Comparison of ENCODE assay signal across 28 cellular contexts in the genomic region with DNA sequence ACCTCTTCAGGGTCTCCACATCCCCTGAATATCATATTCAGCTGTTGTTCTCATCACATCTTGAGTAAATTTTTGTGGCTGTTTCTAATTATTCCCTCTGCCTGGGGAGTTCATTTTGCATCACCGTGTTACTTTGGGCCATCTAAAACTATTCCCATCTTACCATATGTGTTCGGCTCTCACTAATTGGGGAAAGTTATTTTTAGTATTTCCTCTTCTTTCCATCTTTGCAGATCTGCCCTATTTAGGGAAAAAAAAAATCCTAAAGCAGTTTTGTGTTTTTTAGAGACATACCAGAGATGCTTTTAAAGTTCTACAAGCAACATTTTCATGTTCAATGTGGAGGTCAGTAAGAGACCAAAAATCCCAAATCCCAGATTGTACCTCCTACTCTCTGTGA.
DNase-seq lines count a peak whose midpoint lies in the region; ATAC-seq and TF ChIP-seq lines count a peak whose summit lies in the region.
"Had no signal": no experiment of that assay in that cellular context is flagged by ENCODE, and none has a peak within 500 bp of the region (broad histone marks: within the 10 kb centered on the region; RNA-seq: fewer than 3 reads in every experiment).

No MANE protein-coding gene starts in this region.

- H4K20me1 ChIP-seq in osteoblast (ENCODE audit: insufficient read depth, low read length): no peaks in the 10 kb centered on the region

- no peak for ATAC-seq in GM18907 (IDR thresholded peaks at IDR 0.05; ENCODE audit: unreplicated experiment)
- no peak for ATAC-seq in GM19035 (IDR thresholded peaks at IDR 0.05; ENCODE audit: unreplicated experiment)
- ATAC-seq: stimulated activated effector memory CD8-positive, alpha-beta T cell treated with anti-CD3 and anti-CD28 coated beads, Interleukin-12 subunit alpha, Interleukin-12 subunit beta, amount 100 ng/mL, for 72 hours had no signal

- H2AK5ac ChIP-seq in neuronal stem cell (ENCODE audit: low read depth, low read length): no peak overlapping the region

- H3K27me3 ChIP-seq in osteoblast (ENCODE audit: insufficient read depth, low read length) (no peaks in the 10 kb centered on the region), neuronal stem cell (ENCODE audit: control insufficient read depth in 3 of 3, insufficient read depth in 3 of 3, low read depth in 1 of 3, low read length in 3 of 3) (peaks cover 0 to 8% (median 0%) of the 10 kb centered on the region in 3 experiments)

- no peaks in the 10 kb centered on the region for H3K4me1 Mint-ChIP-seq in endothelial cell (ENCODE audit: unreplicated experiment)
- H3K4me1 Mint-ChIP-seq: activated CD4-positive, alpha-beta T cell treated with anti-CD3 and anti-CD28 coated beads, Interleukin-2, amount 10 ng/mL, durations not matched to agents 24 days and 14 days; CD4-positive, CD25-positive, alpha-beta regulatory T cell; immature natural killer cell; memory B cell; stimulated activated effector memory CD8-positive, alpha-beta T cell treated with anti-CD3 and anti-CD28 coated beads, Interleukin-12 subunit alpha, Interleukin-12 subunit beta, amount 100 ng/mL, for 72 hours had no signal

- H3K18ac ChIP-seq in neuronal stem cell (ENCODE audit: low read length): no peak overlapping the region

- no peak overlapping the region for H3K27ac Mint-ChIP-seq in endothelial cell (ENCODE audit: unreplicated experiment)
- H3K27ac Mint-ChIP-seq: activated CD4-positive, alpha-beta T cell treated with anti-CD3 and anti-CD28 coated beads, Interleukin-2, amount 10 ng/mL, durations not matched to agents 24 days and 14 days; activated naive CD8-positive, alpha-beta T cell treated with anti-CD3 and anti-CD28 coated beads, Interleukin-2, amount 10 ng/mL, durations not matched to agents 7 days and 5 days; activated T-cell treated with anti-CD3 and anti-CD28 coated beads, Interleukin-2, amount 50 U/mL, for 24 hours; CD4-positive, CD25-positive, alpha-beta regulatory T cell; immature natural killer cell; memory B cell; stimulated activated effector memory CD8-positive, alpha-beta T cell treated with anti-CD3 and anti-CD28 coated beads, Interleukin-12 subunit alpha, Interleukin-12 subunit beta, amount 100 ng/mL, for 72 hours; T-helper 2 cell treated with Interferon-gamma antibody and Interleukin-4, amounts not matched to agents 5 μg/mL and 100 μg/mL, for 36 hours; type B pancreatic cell had no signal

- no peak overlapping the region for H3K27ac ChIP-seq in osteoblast (ENCODE audit: low read depth, low read length)
- H3K27ac ChIP-seq in neuronal stem cell (replicated peaks; ENCODE audit: low read length): no peak overlapping the region

- H3K9me3 ChIP-seq in osteoblast (ENCODE audit: low read depth, low read length) (no peaks in the 10 kb centered on the region), neuronal stem cell (replicated peaks in 1 of 2; ENCODE audit: control insufficient read depth in 2 of 2, insufficient read depth in 1 of 2, low read depth in 1 of 2, low read length in 2 of 2) (no peaks in the 10 kb centered on the region)

- H2BK120ac ChIP-seq in neuronal stem cell (ENCODE audit: low read depth, low read length): no peak overlapping the region

- H3K79me1 ChIP-seq in neuronal stem cell (ENCODE audit: low read depth, low read length): no peaks in the 10 kb centered on the region

- no peak overlapping the region for H3K4me3 Mint-ChIP-seq in endothelial cell (ENCODE audit: unreplicated experiment)
- H3K4me3 Mint-ChIP-seq: activated CD4-positive, alpha-beta T cell treated with anti-CD3 and anti-CD28 coated beads, Interleukin-2, amount 10 ng/mL, durations not matched to agents 24 days and 14 days; activated naive CD8-positive, alpha-beta T cell treated with anti-CD3 and anti-CD28 coated beads, Interleukin-2, amount 10 ng/mL, durations not matched to agents 7 days and 5 days; activated T-cell treated with anti-CD3 and anti-CD28 coated beads, Interleukin-2, amount 50 U/mL, for 24 hours; CD4-positive, CD25-positive, alpha-beta regulatory T cell; immature natural killer cell; memory B cell; stimulated activated effector memory CD8-positive, alpha-beta T cell treated with anti-CD3 and anti-CD28 coated beads, Interleukin-12 subunit alpha, Interleukin-12 subunit beta, amount 100 ng/mL, for 72 hours; T-helper 2 cell treated with Interferon-gamma antibody and Interleukin-4, amounts not matched to agents 5 μg/mL and 100 μg/mL, for 36 hours; type B pancreatic cell had no signal

- no peak overlapping the region for H3K23ac ChIP-seq in neuronal stem cell (ENCODE audit: low read depth, low read length, poor library complexity)

- TF ChIP-seq CTCF in osteoblast (IDR thresholded peaks at IDR 0.05; ENCODE audit: extremely low read depth, low read depth, low read length) (no peak), endothelial cell (IDR thresholded peaks at IDR 0.05; ENCODE audit: unreplicated experiment) (no peak)

- H3K9ac ChIP-seq in neuronal stem cell (ENCODE audit: low read depth, low read length, poor library complexity): no peak overlapping the region

- no peak overlapping the region for H4K8ac ChIP-seq in neuronal stem cell (ENCODE audit: low read depth, low read length)

- no peak overlapping the region for H3K14ac ChIP-seq in neuronal stem cell (ENCODE audit: low read length)

- no peak overlapping the region for H4K91ac ChIP-seq in neuronal stem cell (ENCODE audit: low read depth, low read length, poor library complexity)

- H3K36me3 ChIP-seq in osteoblast (ENCODE audit: insufficient read depth, low read length) (no peaks in the 10 kb centered on the region), neuronal stem cell (replicated peaks in 1 of 2; ENCODE audit: control insufficient read depth in 2 of 2, insufficient read depth in 2 of 2, low read length in 2 of 2) (no peaks in the 10 kb centered on the region)

- peaks cover 16% of the 10 kb centered on the region for H3K4me1 ChIP-seq in osteoblast (ENCODE audit: insufficient read depth, low read length)
- H3K4me1 ChIP-seq in neuronal stem cell (ENCODE audit: control insufficient read depth in 2 of 2, insufficient read depth in 1 of 2, low read depth in 1 of 2, low read length in 2 of 2): no peaks in the 10 kb centered on the region

- H3K27me3 Mint-ChIP-seq in endothelial cell (ENCODE audit: unreplicated experiment): peaks cover 2% of the 10 kb centered on the region
- H3K27me3 Mint-ChIP-seq: activated naive CD8-positive, alpha-beta T cell treated with anti-CD3 and anti-CD28 coated beads, Interleukin-2, amount 10 ng/mL, durations not matched to agents 7 days and 5 days; type B pancreatic cell had no signal

- H2BK15ac ChIP-seq in neuronal stem cell (ENCODE audit: low read length): no peak overlapping the region

- no peaks in the 10 kb centered on the region for H3K36me3 Mint-ChIP-seq in endothelial cell (ENCODE audit: low read depth, unreplicated experiment)
- H3K36me3 Mint-ChIP-seq: activated naive CD8-positive, alpha-beta T cell treated with anti-CD3 and anti-CD28 coated beads, Interleukin-2, amount 10 ng/mL, durations not matched to agents 7 days and 5 days; CD4-positive, CD25-positive, alpha-beta regulatory T cell; immature natural killer cell; memory B cell; stimulated activated effector memory CD8-positive, alpha-beta T cell treated with anti-CD3 and anti-CD28 coated beads, Interleukin-12 subunit alpha, Interleukin-12 subunit beta, amount 100 ng/mL, for 72 hours; type B pancreatic cell had no signal

- H2BK5ac ChIP-seq in neuronal stem cell (ENCODE audit: low read length): no peak overlapping the region

- H3K4me2 ChIP-seq in osteoblast (ENCODE audit: insufficient read depth, low read length) (no peak overlapping the region), neuronal stem cell (ENCODE audit: insufficient read depth, low read length, poor library complexity, severe bottlenecking) (no peak overlapping the region)

- peak overlapping the region; percentile 76 for H2AFZ ChIP-seq in osteoblast (ENCODE audit: low read length)
- H2AFZ ChIP-seq in neuronal stem cell (ENCODE audit: low read length): no peak overlapping the region

- H2BK12ac ChIP-seq in neuronal stem cell (ENCODE audit: low read length): no peak overlapping the region

- H3K9me3 Mint-ChIP-seq in endothelial cell (ENCODE audit: unreplicated experiment): no peaks in the 10 kb centered on the region
- H3K9me3 Mint-ChIP-seq: activated CD4-positive, alpha-beta T cell treated with anti-CD3 and anti-CD28 coated beads, Interleukin-2, amount 10 ng/mL, durations not matched to agents 24 days and 14 days; activated naive CD8-positive, alpha-beta T cell treated with anti-CD3 and anti-CD28 coated beads, Interleukin-2, amount 10 ng/mL, durations not matched to agents 7 days and 5 days; activated T-cell treated with anti-CD3 and anti-CD28 coated beads, Interleukin-2, amount 50 U/mL, for 24 hours; CD4-positive, CD25-positive, alpha-beta regulatory T cell; immature natural killer cell; memory B cell; stimulated activated effector memory CD8-positive, alpha-beta T cell treated with anti-CD3 and anti-CD28 coated beads, Interleukin-12 subunit alpha, Interleukin-12 subunit beta, amount 100 ng/mL, for 72 hours; T-helper 2 cell treated with Interferon-gamma antibody and Interleukin-4, amounts not matched to agents 5 μg/mL and 100 μg/mL, for 36 hours; type B pancreatic cell had no signal

- no peaks in the 10 kb centered on the region for H3K79me2 ChIP-seq in osteoblast (ENCODE audit: insufficient read depth, low read length)

- WGBS in neuronal stem cell (ENCODE audit: extremely low coverage in 2 of 2, insufficient read length in 2 of 2, insufficient replicate concordance in 1 of 2), 2 donors: no CpG with 5 or more reads among the region's 2 CpGs

- DNase-seq in AG08395 (ENCODE audit: low spot score): peak; percentile 44
- peak; percentile 60 for DNase-seq in GM04504 (ENCODE audit: low read depth)
- peak; percentile 20 for DNase-seq in dedifferentiated amniotic fluid mesenchymal stem cell (ENCODE audit: extremely low spot score)
- DNase-seq in osteoblast (ENCODE audit: insufficient read length, low spot score, missing footprints): no peak
- DNase-seq in neuronal stem cell (ENCODE audit: low spot score): no peak
- DNase-seq in endothelial cell (ENCODE audit: low spot score): no peak
- DNase-seq: activated CD4-positive, alpha-beta T cell treated with anti-CD3 and anti-CD28 coated beads, Interleukin-2, amount 10 ng/mL, durations not matched to agents 24 days and 14 days; activated gamma-delta T cell; activated naive CD8-positive, alpha-beta T cell treated with anti-CD3 and anti-CD28 coated beads, Interleukin-2, amount 10 ng/mL, durations not matched to agents 7 days and 5 days; activated T-cell treated with anti-CD3 and anti-CD28 coated beads, Interleukin-2, amount 50 U/mL, for 24 hours; CD4-positive, CD25-positive, alpha-beta regulatory T cell; foreskin melanocyte; immature natural killer cell; NCI-H1092 treated with DMSO at 0.1 percent for 48 hours; NCI-H187; NCI-H2171 treated with DMSO at 0.1 percent for 48 hours; NCI-H524; NK-92 treated with Interleukin-12 subunit alpha and Interleukin-12 subunit beta, amount 100 ng/mL, for 24 hours; occipital lobe; retina; stimulated activated CD4-positive, alpha-beta T cell treated with anti-CD3 and anti-CD28 coated beads, Interleukin-12 subunit alpha, Interleukin-12 subunit beta, amount 100 ng/mL, for 4 hours; stimulated activated CD4-positive, alpha-beta T cell treated with anti-CD3 and anti-CD28 coated beads, Interleukin-4, amount 100 ng/mL, for 24 hours had no signal

- no peak overlapping the region for H3K4ac ChIP-seq in neuronal stem cell (ENCODE audit: low read length)

- H3K4me3 ChIP-seq in osteoblast (ENCODE audit: insufficient read depth, low read length): no peak overlapping the region
- no peak overlapping the region for H3K4me3 ChIP-seq in neuronal stem cell (ENCODE audit: low read length in 2 of 2)

Comparison
In these comparisons a context has a peak if more than half of its experiments do, and no peak if none do; other contexts are left out.
1. DNase-seq: peak in AG08395 (single experiment), GM04504 (single experiment) and dedifferentiated amniotic fluid mesenchymal stem cell (single experiment); none in osteoblast (single experiment), neuronal stem cell (single experiment) and endothelial cell (single experiment).